Comparison of ENCODE assay signal across 16 cellular contexts in genomic region chr11:128810784-128811514, GRCh38. TPM values are rescaled to one million over a fixed set of nuclear protein-coding genes. Genes with fewer than 3 reads are reported as not detected.
"Had no signal": no experiment of that assay in that cellular context is flagged by ENCODE, and none has a peak within 500 bp of the region (broad histone marks: within the 10 kb centered on the region; RNA-seq: fewer than 3 reads in every experiment).

No MANE protein-coding gene starts in this region.

- H3K4me3 ChIP-seq: body of pancreas, hepatocyte, uterus had no signal

- H3K9ac ChIP-seq: parathyroid adenoma had no signal

- H3K4me2 ChIP-seq: hepatocyte had no signal

- H3K4me1 ChIP-seq: body of pancreas, parathyroid adenoma, uterus had no signal

- H3K79me2 ChIP-seq: hepatocyte, parathyroid adenoma had no signal

- ATAC-seq: body of pancreas had no signal

- H3K27ac ChIP-seq: body of pancreas, hepatocyte, parathyroid adenoma, uterus had no signal

- H2AFZ ChIP-seq: hepatocyte, parathyroid adenoma had no signal

- H3K27me3 ChIP-seq: body of pancreas, hepatocyte, uterus had no signal

- H3K36me3 ChIP-seq: uterus had no signal

- H3K9me3 ChIP-seq: body of pancreas, uterus had no signal

- DNase-seq: activated CD4-positive, alpha-beta T cell treated with anti-CD3 and anti-CD28 coated beads for 1 hour; activated naive CD4-positive, alpha-beta T cell treated with Interleukin-2 at 50 U/mL for 16 hours; activated T-cell treated with anti-CD3 and anti-CD28 coated beads, Interleukin-2, amount 50 U/mL, for 1 hour; amniotic stem cell; body of pancreas; central memory CD4-positive, alpha-beta T cell; effector memory CD4-positive, alpha-beta T cell; erythroblast; stimulated activated CD4-positive, alpha-beta T cell treated with anti-CD3 and anti-CD28 coated beads, Interleukin-4, amount 100 ng/mL, for 1 hour; stimulated activated CD8-positive, alpha-beta memory T cell treated with anti-CD3 and anti-CD28 coated beads, Interleukin-4, amount 100 ng/mL, for 48 hours; T-helper 9 cell; uterus had no signal

RNA-seq across cellular contexts. Expression of gene KCNJ1, which starts 56.1 kb away (rescaled TPM):
- total RNA-seq: activated CD8-positive, alpha-beta memory T cell treated with anti-CD3 and anti-CD28 coated beads for 36 hours; body of pancreas; hepatocyte; kidney epithelial cell; uterus had no signal
- polyA plus RNA-seq: hepatocyte had no signal
